In the genomic region with DNA sequence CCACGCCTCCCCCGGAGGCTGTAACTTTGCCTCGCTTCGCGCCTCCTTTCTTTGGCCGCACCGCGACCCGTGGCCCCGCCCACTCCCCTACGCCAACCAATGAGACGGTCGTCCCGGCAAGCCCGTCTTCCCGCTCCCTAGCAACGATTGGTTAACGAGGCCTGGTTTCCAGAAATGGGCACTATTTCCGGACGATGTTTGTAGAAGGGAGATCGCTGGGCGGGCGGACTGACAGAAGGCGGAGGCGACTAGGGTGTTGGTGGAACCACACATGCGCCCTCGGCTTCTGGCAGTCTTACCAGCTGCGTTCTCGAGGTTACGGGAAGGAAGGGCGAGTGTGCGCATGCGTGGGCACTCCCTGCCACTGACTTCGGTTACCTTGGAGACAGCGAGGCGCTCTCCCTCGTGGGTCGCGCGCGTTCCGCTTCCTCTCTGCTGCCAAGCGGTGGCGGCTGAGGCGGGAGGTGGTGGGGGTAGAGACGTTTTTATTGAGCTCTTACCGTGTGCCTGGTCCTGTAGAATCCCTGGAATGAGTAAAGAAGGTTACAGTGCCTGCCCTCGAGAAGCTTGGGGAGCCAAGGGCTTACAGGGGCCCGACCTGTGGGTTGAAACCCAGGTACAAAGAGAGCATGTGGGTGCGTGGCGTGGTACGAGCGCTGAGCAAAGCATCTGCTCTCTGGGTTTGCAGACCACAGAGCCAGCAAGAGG, we compare ENCODE assay signal across 8 cellular contexts.
DNase-seq lines count a peak whose midpoint lies in the region; ATAC-seq lines count a peak whose summit lies in the region.

No MANE protein-coding gene starts in this region.

- peak; percentile 79 for ATAC-seq in GM19035 (IDR thresholded peaks at IDR 0.05; ENCODE audit: unreplicated experiment)
- ATAC-seq in HG03342 (IDR thresholded peaks at IDR 0.05; ENCODE audit: unreplicated experiment), result peak; percentile 70

- DNase-seq in AG20443 (ENCODE audit: low spot score), result peak; percentile 98
- DNase-seq in NCI-H345 treated with DMSO at 0.1 percent for 48 hours (lab: John Stamatoyannopoulos, UW; ENCODE audit: unreplicated experiment), result peak; percentile 99
- DNase-seq in activated CD4-positive, CD25-positive, alpha-beta regulatory T cell treated with anti-CD3 and anti-CD28 coated beads, Interleukin-2, amount 50 U/mL, for 16 hours (ENCODE audit: low read depth, low spot score), result peak; percentile 99
- peak; percentile 100 for DNase-seq in cerebellar cortex (ENCODE audit: low spot score)
- DNase-seq in iris pigment epithelial cell (ENCODE audit: low read depth), result peak; percentile 100
- peak; percentile 99 to 100 for DNase-seq in stimulated activated CD4-positive, alpha-beta T cell treated with anti-CD3 and anti-CD28 coated beads, Interleukin-12 subunit alpha, Interleukin-12 subunit beta, amount 100 ng/mL, for 24 hours (ENCODE audit: low read depth in 2 of 2)

Comparison
In these comparisons a context has a peak if more than half of its experiments do, and no peak if none do; other contexts are left out.
1. Peak in every context shown above with its lines: DNase-seq and ATAC-seq.